ENCODE assay signal across 17 cellular contexts in the genomic region with DNA sequence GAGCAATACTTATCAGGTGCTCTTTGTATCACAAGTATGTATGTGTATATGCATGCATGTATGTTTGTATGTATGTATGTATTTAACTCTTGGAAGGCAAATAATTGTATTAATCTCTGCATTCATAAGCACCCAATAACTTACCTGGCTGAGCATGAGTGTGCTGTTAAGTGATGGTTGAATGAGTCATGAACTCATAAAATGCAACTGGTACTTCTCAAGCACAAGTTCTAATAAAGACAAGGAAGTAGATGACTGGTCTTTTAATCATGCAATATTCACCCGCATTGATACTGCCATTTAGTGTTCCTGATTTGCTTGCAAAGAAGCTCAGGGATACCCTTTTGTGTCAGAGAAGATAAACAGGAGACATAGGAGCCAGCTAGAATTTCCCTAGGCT.
A peak's percentile ranks its signal among the peaks of the same experiment; 100 is the strongest.
DNase-seq lines count a peak whose midpoint lies in the region; ATAC-seq and TF ChIP-seq lines count a peak whose summit lies in the region.
"Had no signal": no experiment of that assay in that cellular context is flagged by ENCODE, and none has a peak within 500 bp of the region (broad histone marks: within the 10 kb centered on the region; RNA-seq: fewer than 3 reads in every experiment).

No MANE protein-coding gene starts in this region.

- DNase-seq in HT-29 (ENCODE audit: low spot score) (peak; percentile 13), RWPE1 (ENCODE audit: low spot score) (peak; percentile 39), foreskin keratinocyte (peak; percentile 56 to 84), WTC11 (ENCODE audit: low spot score) (no peak), GOT3 (lab: John Stamatoyannopoulos, UW) (no peak)
- no peak for DNase-seq in activated CD4-positive, alpha-beta T cell treated with anti-CD3 and anti-CD28 coated beads, Interleukin-2, amount 10 ng/mL, durations not matched to agents 24 days and 14 days
- no peak for DNase-seq in T-helper 2 cell treated with Interferon-gamma antibody and Interleukin-4, amounts not matched to agents 5 μg/mL and 100 μg/mL, for 36 hours (ENCODE audit: low spot score)
- DNase-seq: BE2C; CD8-positive, alpha-beta T cell; COR-L47; DMS153; GF-D8; HCEC 1CT; HFFc6; IMR-90 had no signal

- H3K4me3 Mint-ChIP-seq in activated CD4-positive, alpha-beta T cell treated with anti-CD3 and anti-CD28 coated beads, Interleukin-2, amount 10 ng/mL, durations not matched to agents 24 days and 14 days, result no peak overlapping the region
- H3K4me3 Mint-ChIP-seq in WTC11, result no peak overlapping the region
- H3K4me3 Mint-ChIP-seq in T-helper 2 cell treated with Interferon-gamma antibody and Interleukin-4, amounts not matched to agents 5 μg/mL and 100 μg/mL, for 36 hours, result no peak overlapping the region
- H3K4me3 Mint-ChIP-seq: CD8-positive, alpha-beta T cell; HFFc6 had no signal

- intact Hi-C loops in activated CD4-positive, alpha-beta T cell treated with anti-CD3 and anti-CD28 coated beads, Interleukin-2, amount 10 ng/mL, durations not matched to agents 24 days and 14 days (cut with micrococcal nuclease), result no loop called here

- H3K27me3 ChIP-seq in foreskin keratinocyte, result no peaks in the 10 kb centered on the region

- H3K4me1 Mint-ChIP-seq in activated CD4-positive, alpha-beta T cell treated with anti-CD3 and anti-CD28 coated beads, Interleukin-2, amount 10 ng/mL, durations not matched to agents 24 days and 14 days, result no peaks in the 10 kb centered on the region
- H3K4me1 Mint-ChIP-seq in WTC11, result no peaks in the 10 kb centered on the region
- H3K4me1 Mint-ChIP-seq in T-helper 2 cell treated with Interferon-gamma antibody and Interleukin-4, amounts not matched to agents 5 μg/mL and 100 μg/mL, for 36 hours (ENCODE audit: low read depth), result no peaks in the 10 kb centered on the region

- no peaks in the 10 kb centered on the region for H3K36me3 Mint-ChIP-seq in activated CD4-positive, alpha-beta T cell treated with anti-CD3 and anti-CD28 coated beads, Interleukin-2, amount 10 ng/mL, durations not matched to agents 24 days and 14 days (ENCODE audit: low read depth)
- no peaks in the 10 kb centered on the region for H3K36me3 Mint-ChIP-seq in WTC11
- no peaks in the 10 kb centered on the region for H3K36me3 Mint-ChIP-seq in T-helper 2 cell treated with Interferon-gamma antibody and Interleukin-4, amounts not matched to agents 5 μg/mL and 100 μg/mL, for 36 hours (ENCODE audit: low read depth)
- H3K36me3 Mint-ChIP-seq: CD8-positive, alpha-beta T cell had no signal

- TF ChIP-seq CTCF in RWPE1 (conservative IDR thresholded peaks at IDR 0.05; ENCODE audit: low read depth) (no peak), foreskin keratinocyte (conservative IDR thresholded peaks at IDR 0.05) (no peak), WTC11 (IDR thresholded peaks at IDR 0.05) (no peak)

- H3K27ac ChIP-seq in RWPE1 (no peak overlapping the region), foreskin keratinocyte (no peak overlapping the region)
- H3K27ac ChIP-seq: A549, C4-2B had no signal

- H3K27me3 Mint-ChIP-seq in activated CD4-positive, alpha-beta T cell treated with anti-CD3 and anti-CD28 coated beads, Interleukin-2, amount 10 ng/mL, durations not matched to agents 24 days and 14 days, result no peaks in the 10 kb centered on the region
- no peaks in the 10 kb centered on the region; the same call in 1 of the 2 replicates for H3K27me3 Mint-ChIP-seq in WTC11 (ENCODE audit: low read depth)
- H3K27me3 Mint-ChIP-seq in T-helper 2 cell treated with Interferon-gamma antibody and Interleukin-4, amounts not matched to agents 5 μg/mL and 100 μg/mL, for 36 hours (ENCODE audit: low read depth), result no peaks in the 10 kb centered on the region

- H3K9me3 Mint-ChIP-seq in activated CD4-positive, alpha-beta T cell treated with anti-CD3 and anti-CD28 coated beads, Interleukin-2, amount 10 ng/mL, durations not matched to agents 24 days and 14 days, result no peaks in the 10 kb centered on the region
- no peaks in the 10 kb centered on the region for H3K9me3 Mint-ChIP-seq in WTC11
- no peaks in the 10 kb centered on the region for H3K9me3 Mint-ChIP-seq in T-helper 2 cell treated with Interferon-gamma antibody and Interleukin-4, amounts not matched to agents 5 μg/mL and 100 μg/mL, for 36 hours
- H3K9me3 Mint-ChIP-seq: CD8-positive, alpha-beta T cell; HFFc6 had no signal

- no peak overlapping the region for H3K27ac Mint-ChIP-seq in activated CD4-positive, alpha-beta T cell treated with anti-CD3 and anti-CD28 coated beads, Interleukin-2, amount 10 ng/mL, durations not matched to agents 24 days and 14 days
- no peak overlapping the region for H3K27ac Mint-ChIP-seq in WTC11
- no peak overlapping the region for H3K27ac Mint-ChIP-seq in T-helper 2 cell treated with Interferon-gamma antibody and Interleukin-4, amounts not matched to agents 5 μg/mL and 100 μg/mL, for 36 hours
- H3K27ac Mint-ChIP-seq: CD8-positive, alpha-beta T cell; HFFc6 had no signal

- POLR2A ChIA-PET in RWPE1 (lab: Yijun Ruan, JAX; ENCODE audit: low non-redundant PET) (no interaction called here), WTC11 (lab: Charles Lee) (no interaction called here)

- no peaks in the 10 kb centered on the region for H3K4me1 ChIP-seq in foreskin keratinocyte
- H3K4me1 ChIP-seq: A549, BE2C had no signal

- ATAC-seq in foreskin keratinocyte (peak; percentile 99), WTC11 (no peak)
- ATAC-seq: A549; CD8-positive, alpha-beta T cell had no signal

- CTCF ChIA-PET in RWPE1 (lab: Yijun Ruan, JAX), result interaction anchor here (0.7 kb wide), 1 partner anchor 441 kb away, joined by 4 read pairs; no protein-coding TSS in a partner anchor
- CTCF ChIA-PET in WTC11 (lab: Charles Lee), result no interaction called here

TF ChIP-seq in WTC11, 78 proteins besides CTCF, POLR2A, EP300 and RAD21 (continues in another document):
- TF ChIP-seq, protein P1, sequence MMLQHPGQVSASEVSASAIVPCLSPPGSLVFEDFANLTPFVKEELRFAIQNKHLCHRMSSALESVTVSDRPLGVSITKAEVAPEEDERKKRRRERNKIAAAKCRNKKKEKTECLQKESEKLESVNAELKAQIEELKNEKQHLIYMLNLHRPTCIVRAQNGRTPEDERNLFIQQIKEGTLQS (CRISPR knock-in tag; conservative IDR thresholded peaks at IDR 0.05), result no peak
- TF ChIP-seq OVOL2 (CRISPR knock-in tag; IDR thresholded peaks at IDR 0.05; ENCODE audit: borderline replicate concordance), result no peak
- TF ChIP-seq, protein P2, sequence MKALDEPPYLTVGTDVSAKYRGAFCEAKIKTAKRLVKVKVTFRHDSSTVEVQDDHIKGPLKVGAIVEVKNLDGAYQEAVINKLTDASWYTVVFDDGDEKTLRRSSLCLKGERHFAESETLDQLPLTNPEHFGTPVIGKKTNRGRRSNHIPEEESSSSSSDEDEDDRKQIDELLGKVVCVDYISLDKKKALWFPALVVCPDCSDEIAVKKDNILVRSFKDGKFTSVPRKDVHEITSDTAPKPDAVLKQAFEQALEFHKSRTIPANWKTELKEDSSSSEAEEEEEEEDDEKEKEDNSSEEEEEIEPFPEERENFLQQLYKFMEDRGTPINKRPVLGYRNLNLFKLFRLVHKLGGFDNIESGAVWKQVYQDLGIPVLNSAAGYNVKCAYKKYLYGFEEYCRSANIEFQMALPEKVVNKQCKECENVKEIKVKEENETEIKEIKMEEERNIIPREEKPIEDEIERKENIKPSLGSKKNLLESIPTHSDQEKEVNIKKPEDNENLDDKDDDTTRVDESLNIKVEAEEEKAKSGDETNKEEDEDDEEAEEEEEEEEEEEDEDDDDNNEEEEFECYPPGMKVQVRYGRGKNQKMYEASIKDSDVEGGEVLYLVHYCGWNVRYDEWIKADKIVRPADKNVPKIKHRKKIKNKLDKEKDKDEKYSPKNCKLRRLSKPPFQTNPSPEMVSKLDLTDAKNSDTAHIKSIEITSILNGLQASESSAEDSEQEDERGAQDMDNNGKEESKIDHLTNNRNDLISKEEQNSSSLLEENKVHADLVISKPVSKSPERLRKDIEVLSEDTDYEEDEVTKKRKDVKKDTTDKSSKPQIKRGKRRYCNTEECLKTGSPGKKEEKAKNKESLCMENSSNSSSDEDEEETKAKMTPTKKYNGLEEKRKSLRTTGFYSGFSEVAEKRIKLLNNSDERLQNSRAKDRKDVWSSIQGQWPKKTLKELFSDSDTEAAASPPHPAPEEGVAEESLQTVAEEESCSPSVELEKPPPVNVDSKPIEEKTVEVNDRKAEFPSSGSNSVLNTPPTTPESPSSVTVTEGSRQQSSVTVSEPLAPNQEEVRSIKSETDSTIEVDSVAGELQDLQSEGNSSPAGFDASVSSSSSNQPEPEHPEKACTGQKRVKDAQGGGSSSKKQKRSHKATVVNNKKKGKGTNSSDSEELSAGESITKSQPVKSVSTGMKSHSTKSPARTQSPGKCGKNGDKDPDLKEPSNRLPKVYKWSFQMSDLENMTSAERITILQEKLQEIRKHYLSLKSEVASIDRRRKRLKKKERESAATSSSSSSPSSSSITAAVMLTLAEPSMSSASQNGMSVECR (CRISPR knock-in tag; IDR thresholded peaks at IDR 0.05; ENCODE audit: borderline replicate concordance), result no peak
- TF ChIP-seq, protein P3, sequence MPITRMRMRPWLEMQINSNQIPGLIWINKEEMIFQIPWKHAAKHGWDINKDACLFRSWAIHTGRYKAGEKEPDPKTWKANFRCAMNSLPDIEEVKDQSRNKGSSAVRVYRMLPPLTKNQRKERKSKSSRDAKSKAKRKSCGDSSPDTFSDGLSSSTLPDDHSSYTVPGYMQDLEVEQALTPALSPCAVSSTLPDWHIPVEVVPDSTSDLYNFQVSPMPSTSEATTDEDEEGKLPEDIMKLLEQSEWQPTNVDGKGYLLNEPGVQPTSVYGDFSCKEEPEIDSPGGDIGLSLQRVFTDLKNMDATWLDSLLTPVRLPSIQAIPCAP (CRISPR knock-in tag; IDR thresholded peaks at IDR 0.05), result no peak
- TF ChIP-seq RORB (CRISPR knock-in tag; IDR thresholded peaks at IDR 0.05), result no peak
- no peak for TF ChIP-seq TCF7 (CRISPR knock-in tag; IDR thresholded peaks at IDR 0.05; ENCODE audit: low read depth)
- no peak for TF ChIP-seq EMX1 (CRISPR knock-in tag; IDR thresholded peaks at IDR 0.05)
- TF ChIP-seq, protein P4, sequence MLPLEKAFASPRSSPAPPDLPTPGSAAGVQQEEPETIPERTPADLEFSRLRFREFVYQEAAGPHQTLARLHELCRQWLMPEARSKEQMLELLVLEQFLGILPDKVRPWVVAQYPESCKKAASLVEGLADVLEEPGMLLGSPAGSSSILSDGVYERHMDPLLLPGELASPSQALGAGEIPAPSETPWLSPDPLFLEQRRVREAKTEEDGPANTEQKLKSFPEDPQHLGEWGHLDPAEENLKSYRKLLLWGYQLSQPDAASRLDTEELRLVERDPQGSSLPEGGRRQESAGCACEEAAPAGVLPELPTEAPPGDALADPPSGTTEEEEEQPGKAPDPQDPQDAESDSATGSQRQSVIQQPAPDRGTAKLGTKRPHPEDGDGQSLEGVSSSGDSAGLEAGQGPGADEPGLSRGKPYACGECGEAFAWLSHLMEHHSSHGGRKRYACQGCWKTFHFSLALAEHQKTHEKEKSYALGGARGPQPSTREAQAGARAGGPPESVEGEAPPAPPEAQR (CRISPR knock-in tag; IDR thresholded peaks at IDR 0.05), result no peak

Comparison
In these comparisons a context has a peak if more than half of its experiments do, and no peak if none do; other contexts are left out.
1. DNase-seq: peak in HT-29 (single experiment), RWPE1 (single experiment) and foreskin keratinocyte (2 of 2); none in activated CD4-positive, alpha-beta T cell treated with anti-CD3 and anti-CD28 coated beads, Interleukin-2, amount 10 ng/mL, durations not matched to agents 24 days and 14 days (single experiment), WTC11 (single experiment), GOT3 (single experiment) and T-helper 2 cell treated with Interferon-gamma antibody and Interleukin-4, amounts not matched to agents 5 μg/mL and 100 μg/mL, for 36 hours (single experiment).